Comparison of ENCODE assay signal across 10 cellular contexts in genomic region chr9:121707477-121708424, GRCh38. TPM values are rescaled to one million over a fixed set of nuclear protein-coding genes. Genes with fewer than 3 reads are reported as not detected.
DNase-seq lines count a peak whose midpoint lies in the region; ATAC-seq and TF ChIP-seq lines count a peak whose summit lies in the region.
"Had no signal": no experiment of that assay in that cellular context is flagged by ENCODE, and none has a peak within 500 bp of the region (broad histone marks: within the 10 kb centered on the region; RNA-seq: fewer than 3 reads in every experiment).

No MANE protein-coding gene starts in this region.

- no peak overlapping the region for H3K4me3 Mint-ChIP-seq in activated CD4-positive, alpha-beta T cell treated with anti-CD3 and anti-CD28 coated beads, Interleukin-2, amount 10 ng/mL, durations not matched to agents 7 days and 5 days
- no peak overlapping the region for H3K4me3 Mint-ChIP-seq in stimulated activated effector memory CD8-positive, alpha-beta T cell treated with anti-CD3 and anti-CD28 coated beads, Interleukin-12 subunit alpha, Interleukin-12 subunit beta, amount 100 ng/mL, for 72 hours

- CTCF ChIA-PET in activated CD4-positive, alpha-beta T cell treated with anti-CD3 and anti-CD28 coated beads, Interleukin-2, amount 10 ng/mL, durations not matched to agents 7 days and 5 days (lab: Charles Lee) = no interaction called here
- CTCF ChIA-PET in HEK293 (lab: Yijun Ruan, JAX) = interaction anchor here (0.6 to 3.3 kb wide), 5 partner anchors 8 to 253 kb away, joined by 3 to 16 read pairs (median 3); no protein-coding TSS in a partner anchor
- CTCF ChIA-PET in IMR-90 (lab: Yijun Ruan, JAX) = no interaction called here

- H3K9ac ChIP-seq in IMR-90 (ENCODE audit: low read depth, low read length) = no peak overlapping the region

- TF ChIP-seq POLR2A in IMR-90 (IDR thresholded peaks at IDR 0.05; ENCODE audit: low read depth, low read length) (no peak), suprapubic skin (IDR thresholded peaks at IDR 0.05) (no peak)

- in situ Hi-C loops in IMR-90 (cut with MboI; ENCODE audit: low sequenced_read_pairs) = no loop called here

- H3K4me1 ChIP-seq in HEK293 (ENCODE audit: control insufficient read depth, insufficient read depth, low read length) (no peaks in the 10 kb centered on the region), IMR-90 (ENCODE audit: control insufficient read depth, insufficient read depth, low read length) (peaks cover 23% of the 10 kb centered on the region; the same call in 1 of the 2 replicates), suprapubic skin (peaks cover 32% of the 10 kb centered on the region)

- H3K14ac ChIP-seq in IMR-90 (replicated peaks; ENCODE audit: low read depth, low read length) = no peak overlapping the region

- POLR2A ChIA-PET in activated CD4-positive, alpha-beta T cell treated with anti-CD3 and anti-CD28 coated beads, Interleukin-2, amount 10 ng/mL, durations not matched to agents 7 days and 5 days (lab: Charles Lee) = no interaction called here
- POLR2A ChIA-PET in HEK293 (lab: Yijun Ruan, JAX) = no interaction called here
- POLR2A ChIA-PET in IMR-90 (lab: Charles Lee; ENCODE audit: unreplicated experiment) = no interaction called here

- H3K18ac ChIP-seq in IMR-90 (ENCODE audit: low read depth, low read length) = no peak overlapping the region

- no peak overlapping the region for H3K23ac ChIP-seq in IMR-90 (ENCODE audit: low read depth, low read length)

- no peak for ATAC-seq in IMR-90 (ENCODE audit: low read depth)
- peak; percentile 74 for ATAC-seq in stimulated activated effector memory CD8-positive, alpha-beta T cell treated with anti-CD3 and anti-CD28 coated beads, Interleukin-12 subunit alpha, Interleukin-12 subunit beta, amount 100 ng/mL, for 72 hours

- H3K79me1 ChIP-seq in IMR-90 (ENCODE audit: low read depth in 1 of 2, low read length in 2 of 2) = peaks cover 51 to 95% of the 10 kb centered on the region in 2 experiments

- peaks cover 88% of the 10 kb centered on the region for H4K20me1 ChIP-seq in IMR-90 (ENCODE audit: insufficient read depth, low read length)

- H3K4me2 ChIP-seq in IMR-90 (ENCODE audit: low read depth, low read length) = no peak overlapping the region

- TF ChIP-seq RAD21 in IMR-90 (IDR thresholded peaks at IDR 0.05; ENCODE audit: low read length) = no peak

- no peak for TF ChIP-seq EP300 in suprapubic skin (IDR thresholded peaks at IDR 0.05)

- no peak overlapping the region for H3K4me3 ChIP-seq in HEK293 (ENCODE audit: low read depth, low read length)
- H3K4me3 ChIP-seq in IMR-90 (ENCODE audit: insufficient read depth, low read depth, low read length) = no peak overlapping the region
- H3K4me3 ChIP-seq in suprapubic skin = no peak overlapping the region
- H3K4me3 ChIP-seq: SK-N-MC had no signal

- WGBS in IMR-90 (ENCODE audit: extremely low coverage in 2 of 2, insufficient read length in 1 of 2), 2 experiments = no CpG with 5 or more reads among the region's 7 CpGs
- 66% methylated on average over 7 of the region's 7 CpGs for WGBS in suprapubic skin

- no peak overlapping the region for H2AFZ ChIP-seq in IMR-90 (replicated peaks; ENCODE audit: low read length, poor library complexity)

- H4K91ac ChIP-seq in IMR-90 (ENCODE audit: insufficient read depth, low read depth, low read length) = no peak overlapping the region

- peaks cover 15% of the 10 kb centered on the region for H3K4me1 Mint-ChIP-seq in activated CD4-positive, alpha-beta T cell treated with anti-CD3 and anti-CD28 coated beads, Interleukin-2, amount 10 ng/mL, durations not matched to agents 7 days and 5 days
- H3K4me1 Mint-ChIP-seq in stimulated activated effector memory CD8-positive, alpha-beta T cell treated with anti-CD3 and anti-CD28 coated beads, Interleukin-12 subunit alpha, Interleukin-12 subunit beta, amount 100 ng/mL, for 72 hours = peaks cover 16% of the 10 kb centered on the region

- H2BK120ac ChIP-seq in IMR-90 (ENCODE audit: low read depth, low read length) = no peak overlapping the region

- peak overlapping the region; percentile 67 for H3K27ac Mint-ChIP-seq in activated CD4-positive, alpha-beta T cell treated with anti-CD3 and anti-CD28 coated beads, Interleukin-2, amount 10 ng/mL, durations not matched to agents 7 days and 5 days
- no peak overlapping the region for H3K27ac Mint-ChIP-seq in stimulated activated effector memory CD8-positive, alpha-beta T cell treated with anti-CD3 and anti-CD28 coated beads, Interleukin-12 subunit alpha, Interleukin-12 subunit beta, amount 100 ng/mL, for 72 hours

- H3K27me3 ChIP-seq in IMR-90 (ENCODE audit: control insufficient read depth, insufficient read depth, low read length) (no peaks in the 10 kb centered on the region), suprapubic skin (no peaks in the 10 kb centered on the region)

- H3K56ac ChIP-seq in IMR-90 (ENCODE audit: extremely low read depth, insufficient read depth, low read length) = no peak overlapping the region

- H4K8ac ChIP-seq in IMR-90 (ENCODE audit: low read depth in 2 of 2, low read length in 2 of 2) = no peak overlapping the region

- H3K36me3 ChIP-seq in HEK293 (ENCODE audit: control insufficient read depth in 2 of 2, insufficient read depth in 1 of 2, low read length in 2 of 2) = peaks cover 0 to 10% of the 10 kb centered on the region in 2 experiments; a peak in 1 of 3 replicates
- peaks cover 2% of the 10 kb centered on the region; the same call in 1 of the 2 replicates for H3K36me3 ChIP-seq in IMR-90 (ENCODE audit: control insufficient read depth, insufficient read depth, low read length)
- H3K36me3 ChIP-seq in suprapubic skin = no peaks in the 10 kb centered on the region

- H3K27me3 Mint-ChIP-seq in activated CD4-positive, alpha-beta T cell treated with anti-CD3 and anti-CD28 coated beads, Interleukin-2, amount 10 ng/mL, durations not matched to agents 7 days and 5 days = peaks cover 24% of the 10 kb centered on the region

- H2AK9ac ChIP-seq in IMR-90 (replicated peaks; ENCODE audit: low read depth, low read length, poor library complexity) = peak overlapping the region; percentile 42

- H4K5ac ChIP-seq in IMR-90 (ENCODE audit: low read depth, low read length) = no peak overlapping the region

- DNase-seq in activated CD4-positive, alpha-beta T cell treated with anti-CD3 and anti-CD28 coated beads, Interleukin-2, amount 10 ng/mL, durations not matched to agents 7 days and 5 days = peak; percentile 45
- no peak for DNase-seq in activated CD4-positive, alpha-beta T cell treated with anti-CD3 and anti-CD28 coated beads for 48 hours
- DNase-seq in IMR-90 (no peak), NCI-H526 (lab: John Stamatoyannopoulos, UW) (no peak), suprapubic skin (ENCODE audit: low spot score in 2 of 2) (no peak), activated gamma-delta T cell treated with Interleukin-2 at 50 U/mL for 16 hours (no peak)
- peak in 1 of 2 donors; percentile 61 for DNase-seq in stimulated activated effector memory CD8-positive, alpha-beta T cell treated with anti-CD3 and anti-CD28 coated beads, Interleukin-12 subunit alpha, Interleukin-12 subunit beta, amount 100 ng/mL, for 72 hours (ENCODE audit: low spot score in 2 of 2)
- DNase-seq: stimulated activated CD4-positive, alpha-beta T cell treated with anti-CD3 and anti-CD28 coated beads, Interleukin-15, amount 100 ng/mL, for 24 hours had no signal

- H3K9me3 ChIP-seq in HEK293 (ENCODE audit: control insufficient read depth, insufficient read depth, low read depth, low read length) (no peaks in the 10 kb centered on the region), IMR-90 (ENCODE audit: control insufficient read depth, insufficient read depth, low read length) (no peaks in the 10 kb centered on the region), suprapubic skin (no peaks in the 10 kb centered on the region)

- no TSS peak for BruUV-seq in IMR-90 (replicated peaks; lab: Mats Ljungman, UMichigan)

- intact Hi-C loops in IMR-90 (cut with micrococcal nuclease) = no loop called here

- no peak overlapping the region for H3K4ac ChIP-seq in IMR-90 (ENCODE audit: low read depth, low read length)

- no peaks in the 10 kb centered on the region for H3K9me3 Mint-ChIP-seq in activated CD4-positive, alpha-beta T cell treated with anti-CD3 and anti-CD28 coated beads, Interleukin-2, amount 10 ng/mL, durations not matched to agents 7 days and 5 days
- H3K9me3 Mint-ChIP-seq in stimulated activated effector memory CD8-positive, alpha-beta T cell treated with anti-CD3 and anti-CD28 coated beads, Interleukin-12 subunit alpha, Interleukin-12 subunit beta, amount 100 ng/mL, for 72 hours = no peaks in the 10 kb centered on the region

- H3K36me3 Mint-ChIP-seq in activated CD4-positive, alpha-beta T cell treated with anti-CD3 and anti-CD28 coated beads, Interleukin-2, amount 10 ng/mL, durations not matched to agents 7 days and 5 days (ENCODE audit: low read depth) = no peaks in the 10 kb centered on the region
- H3K36me3 Mint-ChIP-seq in stimulated activated effector memory CD8-positive, alpha-beta T cell treated with anti-CD3 and anti-CD28 coated beads, Interleukin-12 subunit alpha, Interleukin-12 subunit beta, amount 100 ng/mL, for 72 hours = no peaks in the 10 kb centered on the region

- H2BK5ac ChIP-seq in IMR-90 (ENCODE audit: low read depth, low read length, poor library complexity, severe bottlenecking) = no peak overlapping the region

- H2AK5ac ChIP-seq in IMR-90 (ENCODE audit: low read depth, low read length) = no peak overlapping the region

- no peak overlapping the region for H2BK20ac ChIP-seq in IMR-90 (ENCODE audit: low read depth, low read length)

- TF ChIP-seq CTCF in HEK293 (tag by site-specific recombination; IDR thresholded peaks at IDR 0.05) = no peak
- no peak for TF ChIP-seq CTCF in IMR-90 (conservative IDR thresholded peaks at IDR 0.05; ENCODE audit: low read depth, low read length)
- TF ChIP-seq CTCF in suprapubic skin (IDR thresholded peaks at IDR 0.05) = no peak

- dilution Hi-C loops in IMR-90 (cut with HindIII; ENCODE audit: low sequenced_read_pairs, unreplicated experiment) = no loop called here

- no peak overlapping the region for H2BK15ac ChIP-seq in IMR-90 (ENCODE audit: low read depth, low read length)

- H3K27ac ChIP-seq in HEK293 (ENCODE audit: extremely low read depth, low read depth, low read length) = no peak overlapping the region
- H3K27ac ChIP-seq in IMR-90 (ENCODE audit: insufficient read depth, low read length) = no peak overlapping the region
- H3K27ac ChIP-seq in suprapubic skin = no peak overlapping the region
- H3K27ac ChIP-seq: SK-N-MC had no signal

- H3K9me1 ChIP-seq in IMR-90 (ENCODE audit: insufficient read depth, low read length) = peaks cover 10% of the 10 kb centered on the region

TF ChIP-seq in HEK293, 187 proteins besides CTCF, POLR2A, EP300 and RAD21 (continues in another document):
- TF ChIP-seq ZFP69B (tag by site-specific recombination; IDR thresholded peaks at IDR 0.05) = no peak

TF ChIP-seq in IMR-90, 13 proteins besides CTCF, POLR2A, EP300 and RAD21 (continues in another document):
- no peak for TF ChIP-seq CEBPB (IDR thresholded peaks at IDR 0.05; ENCODE audit: low read depth, low read length)

RNA-seq across cellular contexts. Expression of gene DAB2IP, which starts 56.3 kb away (rescaled TPM):
- total RNA-seq in activated CD4-positive, alpha-beta T cell treated with anti-CD3 and anti-CD28 coated beads, Interleukin-2, amount 10 ng/mL, durations not matched to agents 7 days and 5 days = not detected
- total RNA-seq in IMR-90 (2012; rRNA removed) (5.6 and 6.1 TPM in 2 replicates), suprapubic skin (10 to 100 TPM; 47.6 to 55.6 (median 50.3) TPM)
- 17.2 and 20.4 TPM in 2 replicates for polyA plus RNA-seq in IMR-90 (2012; rRNA removed)
- 12.2 and 16.5 TPM in 2 replicates for polyA plus RNA-seq in IMR-90 (2012; cell fraction: cytosol; rRNA removed)
- polyA plus RNA-seq in IMR-90 (2012; cell fraction: nucleus; rRNA removed; ENCODE audit: low replicate concordance) = 27.8 and 42.5 TPM in 2 replicates
